Comparison of ENCODE assay signal across 8 cellular contexts in the genomic region with DNA sequence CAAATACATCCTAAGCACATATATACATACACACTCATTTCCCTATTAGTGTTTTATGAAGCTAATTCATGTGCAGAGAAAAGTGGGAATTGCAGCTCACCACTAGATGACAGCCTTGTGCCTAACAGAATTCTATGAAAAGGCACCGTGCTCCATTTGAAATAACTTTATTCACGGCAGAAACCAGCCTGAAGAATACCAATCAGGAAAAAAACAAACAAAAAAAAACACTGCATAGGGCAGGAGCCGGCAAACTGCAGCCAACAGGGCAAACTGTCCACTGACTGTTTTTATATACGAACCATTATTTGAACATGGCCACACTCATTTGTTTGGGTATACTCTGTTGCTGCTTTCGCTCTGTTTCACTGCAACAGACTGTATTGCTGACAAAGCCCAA. TPM values are rescaled to one million over a fixed set of nuclear protein-coding genes. Genes with fewer than 3 reads are reported as not detected.
DNase-seq lines count a peak whose midpoint lies in the region; ATAC-seq, FAIRE-seq and TF ChIP-seq lines count a peak whose summit lies in the region.

No MANE protein-coding gene starts in this region.

- H3K4me3 ChIP-seq in PC-3 (ENCODE audit: low read length) = no peak overlapping the region

- no peaks in the 10 kb centered on the region for H3K4me1 Mint-ChIP-seq in neural crest cell

- H3K27ac ChIP-seq in PC-3 (ENCODE audit: low read length) = no peak overlapping the region

- H4K20me1 ChIP-seq in PC-3 (ENCODE audit: low read length) = no peaks in the 10 kb centered on the region

- POLR2A ChIA-PET in PC-3 (lab: Charles Lee; ENCODE audit: unreplicated experiment) = interaction anchor here (0.7 kb wide), 1 partner anchor 81 kb away, joined by 4 read pairs; no protein-coding TSS in a partner anchor

- H3K79me2 ChIP-seq in PC-3 (ENCODE audit: low read length) = no peaks in the 10 kb centered on the region

- no peak overlapping the region for H3K27ac Mint-ChIP-seq in neural crest cell (ENCODE audit: unreplicated experiment)

- peak; percentile 87 for TF ChIP-seq CTCF in PC-3 (conservative IDR thresholded peaks at IDR 0.05; ENCODE audit: low read depth, low read length)
- peak; percentile 66 for TF ChIP-seq CTCF in neural crest cell (conservative IDR thresholded peaks at IDR 0.05)

- peak; percentile 52 for FAIRE-seq in GM19239 (lab: Jason Lieb, UNC)

- no peaks in the 10 kb centered on the region for H3F3A ChIP-seq in PC-3 (ENCODE audit: low read length, unreplicated experiment)

- no peaks in the 10 kb centered on the region for H3K9me3 Mint-ChIP-seq in neural crest cell

- H3K4me2 ChIP-seq in PC-3 (ENCODE audit: low read length) = peak overlapping the region; percentile 59; the same call in 1 of the 2 replicates

- no peak overlapping the region for H3K4me3 Mint-ChIP-seq in neural crest cell

- H3K36me3 ChIP-seq in PC-3 (ENCODE audit: low read depth, low read length) = no peaks in the 10 kb centered on the region

- no peaks in the 10 kb centered on the region for H3K36me3 Mint-ChIP-seq in neural crest cell (ENCODE audit: low read depth)

- CTCF ChIA-PET in PC-3 (lab: Charles Lee) = interaction anchor here (0.7 to 1.1 kb wide), 4 partner anchors 33 to 255 kb away, joined by 4 to 6 read pairs (median 5); partner anchors contain the start of gene ERMP1

- H3K27me3 ChIP-seq in PC-3 (ENCODE audit: low read length) = no peaks in the 10 kb centered on the region

- no TSS peak for BruUV-seq in PC-3 (replicated peaks; lab: Mats Ljungman, UMichigan)

- H3K9me3 ChIP-seq in PC-3 (ENCODE audit: low read length) = no peaks in the 10 kb centered on the region

- peak; percentile 72 for ATAC-seq in PC-3
- ATAC-seq in esophagus mucosa = peak; percentile 67
- ATAC-seq in HG03442 (IDR thresholded peaks at IDR 0.05; ENCODE audit: unreplicated experiment) = no peak
- ATAC-seq in stimulated activated naive CD8-positive, alpha-beta T cell treated with anti-CD3 and anti-CD28 coated beads, Interleukin-15, Interleukin-2, amounts not matched to agents 100 U/mL and 50 U/mL, for 24 hours = no peak

- no peaks in the 10 kb centered on the region for H3K27me3 Mint-ChIP-seq in neural crest cell (ENCODE audit: low read depth)

- intact Hi-C loops in PC-3 (cut with micrococcal nuclease) (loop anchor here (1.0 to 5.0 kb wide), 5 partner anchors 34 to 508 kb away; partner anchors contain the start of gene ERMP1), posterior vena cava (cut with DNase I) (no loop called here)

- no peak overlapping the region for H3K9ac ChIP-seq in PC-3 (ENCODE audit: low read length)

- DNase-seq in AG08396 (ENCODE audit: low spot score) (peak; percentile 23), GM19239 (ENCODE audit: insufficient read length, low spot score) (no peak), PC-3 (peak; percentile 75), neural crest cell (ENCODE audit: low read depth, low spot score) (no peak), posterior vena cava (ENCODE audit: low spot score) (no peak)
- DNase-seq in stimulated activated naive CD8-positive, alpha-beta T cell treated with anti-CD3 and anti-CD28 coated beads, Interleukin-15, Interleukin-2, amounts not matched to agents 100 U/mL and 50 U/mL, for 24 hours = no peak

- H3K4me1 ChIP-seq in PC-3 (ENCODE audit: insufficient read depth, low read length) = peaks cover 18% of the 10 kb centered on the region

- H3K9me2 ChIP-seq in PC-3 (replicated peaks; ENCODE audit: low read length) = no peaks in the 10 kb centered on the region

- H2AFZ ChIP-seq in PC-3 (ENCODE audit: low read length) = peak overlapping the region; percentile 24

RNA-seq across cellular contexts. Expression of gene ERMP1, which starts 33.6 kb away (rescaled TPM):
- total RNA-seq in PC-3 (2014; rRNA removed) = 17.8 and 19.2 TPM in 2 replicates
- total RNA-seq in esophagus mucosa = 38.1 TPM
- total RNA-seq in neural crest cell = 5.9 and 6.7 TPM in 2 replicates
- total RNA-seq in posterior vena cava = 1 to 10 TPM; 7.0 to 8.5 TPM

Comparison
In these comparisons a context has a peak if more than half of its experiments do, and no peak if none do; other contexts are left out.
1. DNase-seq: peak in AG08396 (single experiment) and PC-3 (single experiment); none in GM19239 (single experiment), neural crest cell (single experiment), posterior vena cava (single experiment) and stimulated activated naive CD8-positive, alpha-beta T cell treated with anti-CD3 and anti-CD28 coated beads, Interleukin-15, Interleukin-2, amounts not matched to agents 100 U/mL and 50 U/mL, for 24 hours (single experiment).
2. ATAC-seq: peak in PC-3 (single experiment) and esophagus mucosa (single experiment); none in HG03442 (single experiment) and stimulated activated naive CD8-positive, alpha-beta T cell treated with anti-CD3 and anti-CD28 coated beads, Interleukin-15, Interleukin-2, amounts not matched to agents 100 U/mL and 50 U/mL, for 24 hours (single experiment).